In the genomic region with DNA sequence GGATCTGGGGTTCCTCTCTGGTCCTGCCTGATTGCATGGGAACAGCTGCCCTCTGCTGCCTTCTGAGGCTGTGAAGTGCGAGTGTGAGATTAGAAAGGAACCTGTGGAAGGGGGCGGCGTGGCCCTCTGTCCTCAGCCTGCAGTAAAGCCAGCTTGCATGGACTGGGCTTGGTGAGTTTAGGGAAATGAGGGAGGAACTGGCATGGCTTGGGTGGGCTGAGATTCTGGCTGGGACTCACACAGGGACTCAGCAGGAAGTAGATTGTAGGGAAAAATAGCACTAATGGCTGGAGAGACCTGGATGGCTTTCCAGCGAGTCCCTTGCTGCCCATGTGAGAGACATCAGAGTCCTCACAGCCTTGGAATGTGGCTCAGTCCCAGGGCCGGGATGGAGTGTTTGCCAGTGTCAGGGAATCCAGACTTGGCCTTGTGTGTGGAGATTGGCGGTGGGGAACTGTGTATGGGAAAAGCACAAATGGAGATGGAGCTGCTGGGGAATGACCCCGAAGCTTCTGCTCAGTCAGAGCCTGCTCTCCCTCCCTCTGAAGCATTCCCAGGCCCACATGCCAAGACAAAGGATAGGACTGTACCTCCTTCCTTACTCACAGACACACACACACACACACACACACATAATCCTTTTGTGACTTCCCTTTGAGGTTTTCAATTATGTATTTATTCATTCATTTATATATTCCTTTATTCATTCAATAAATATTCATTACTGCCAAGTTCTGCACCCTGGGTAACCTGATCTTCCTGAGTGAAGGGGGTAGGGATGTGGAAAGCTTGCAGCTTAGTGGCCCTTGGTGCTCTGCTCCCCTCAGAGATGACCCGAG, we compare ENCODE assay signal across 2 cellular contexts.
TF ChIP-seq lines count a peak whose summit lies in the region.

No MANE protein-coding gene starts in this region.

TF ChIP-seq in IMR-90, 13 proteins besides CTCF, POLR2A, EP300 and RAD21:
- TF ChIP-seq FOS (IDR thresholded peaks at IDR 0.05; ENCODE audit: low read depth, low read length) = no peak
- no peak for TF ChIP-seq MAFK (IDR thresholded peaks at IDR 0.05; ENCODE audit: low read depth, low read length)
- TF ChIP-seq MAZ (IDR thresholded peaks at IDR 0.05; ENCODE audit: borderline replicate concordance, low read depth, low read length) = no peak
- TF ChIP-seq SMC3 (IDR thresholded peaks at IDR 0.05; ENCODE audit: low read depth, low read length) = no peak
- TF ChIP-seq, protein P1, sequence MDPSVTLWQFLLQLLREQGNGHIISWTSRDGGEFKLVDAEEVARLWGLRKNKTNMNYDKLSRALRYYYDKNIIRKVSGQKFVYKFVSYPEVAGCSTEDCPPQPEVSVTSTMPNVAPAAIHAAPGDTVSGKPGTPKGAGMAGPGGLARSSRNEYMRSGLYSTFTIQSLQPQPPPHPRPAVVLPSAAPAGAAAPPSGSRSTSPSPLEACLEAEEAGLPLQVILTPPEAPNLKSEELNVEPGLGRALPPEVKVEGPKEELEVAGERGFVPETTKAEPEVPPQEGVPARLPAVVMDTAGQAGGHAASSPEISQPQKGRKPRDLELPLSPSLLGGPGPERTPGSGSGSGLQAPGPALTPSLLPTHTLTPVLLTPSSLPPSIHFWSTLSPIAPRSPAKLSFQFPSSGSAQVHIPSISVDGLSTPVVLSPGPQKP (IDR thresholded peaks at IDR 0.05; ENCODE audit: borderline replicate concordance, low read depth, low read length) = no peak
- TF ChIP-seq RCOR1 (IDR thresholded peaks at IDR 0.05; ENCODE audit: insufficient replicate concordance, low read length) = no peak
- TF ChIP-seq CHD1 (IDR thresholded peaks at IDR 0.05; ENCODE audit: low read depth, low read length) = no peak
- TF ChIP-seq, protein P2, sequence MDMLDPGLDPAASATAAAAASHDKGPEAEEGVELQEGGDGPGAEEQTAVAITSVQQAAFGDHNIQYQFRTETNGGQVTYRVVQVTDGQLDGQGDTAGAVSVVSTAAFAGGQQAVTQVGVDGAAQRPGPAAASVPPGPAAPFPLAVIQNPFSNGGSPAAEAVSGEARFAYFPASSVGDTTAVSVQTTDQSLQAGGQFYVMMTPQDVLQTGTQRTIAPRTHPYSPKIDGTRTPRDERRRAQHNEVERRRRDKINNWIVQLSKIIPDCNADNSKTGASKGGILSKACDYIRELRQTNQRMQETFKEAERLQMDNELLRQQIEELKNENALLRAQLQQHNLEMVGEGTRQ (IDR thresholded peaks at IDR 0.05; ENCODE audit: low read depth, low read length) = no peak
- TF ChIP-seq MXI1 (IDR thresholded peaks at IDR 0.05; ENCODE audit: borderline replicate concordance, low read depth, low read length) = no peak
- no peak for TF ChIP-seq RFX5 (IDR thresholded peaks at IDR 0.05; ENCODE audit: low read depth, low read length)
- no peak for TF ChIP-seq BHLHE40 (IDR thresholded peaks at IDR 0.05; ENCODE audit: low read depth, low read length)
- no peak for TF ChIP-seq NFE2L2 (IDR thresholded peaks at IDR 0.05; ENCODE audit: low read depth, low read length)
- TF ChIP-seq CEBPB (IDR thresholded peaks at IDR 0.05; ENCODE audit: low read depth, low read length) = no peak
TF ChIP-seq in IMR-90: peak in this region for 0.

TF ChIP-seq in endothelial cell of umbilical vein, 7 proteins besides CTCF, POLR2A, EP300 and RAD21:
- TF ChIP-seq JUN (IDR thresholded peaks at IDR 0.05; ENCODE audit: borderline replicate concordance, insufficient read depth, insufficient read length, low read depth) = no peak
- TF ChIP-seq GATA2 (IDR thresholded peaks at IDR 0.05; ENCODE audit: insufficient read depth, insufficient read length, low read depth, low read length) = no peak
- TF ChIP-seq MYC (IDR thresholded peaks at IDR 0.05; ENCODE audit: low read depth, low read length) = no peak
- no peak for TF ChIP-seq EZH2 (IDR thresholded peaks at IDR 0.05; ENCODE audit: borderline replicate concordance, low read depth, low read length, severe bottlenecking)
- TF ChIP-seq, protein P3, sequence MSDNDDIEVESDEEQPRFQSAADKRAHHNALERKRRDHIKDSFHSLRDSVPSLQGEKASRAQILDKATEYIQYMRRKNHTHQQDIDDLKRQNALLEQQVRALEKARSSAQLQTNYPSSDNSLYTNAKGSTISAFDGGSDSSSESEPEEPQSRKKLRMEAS (IDR thresholded peaks at IDR 0.05; ENCODE audit: insufficient read depth, insufficient read length) = no peak
- TF ChIP-seq FOS (IDR thresholded peaks at IDR 0.05; ENCODE audit: borderline replicate concordance, insufficient read depth, low read length) = no peak
- TF ChIP-seq POLR2AphosphoS5 (IDR thresholded peaks at IDR 0.05; ENCODE audit: insufficient read depth, low read depth, low read length) = no peak
